ENCODE assay signal across 8 cellular contexts in genomic region chr2:240699843-240700242, GRCh38. TPM values are rescaled to one million over a fixed set of nuclear protein-coding genes. Genes with fewer than 3 reads are reported as not detected.
"Had no signal": no experiment of that assay in that cellular context is flagged by ENCODE, and none has a peak within 500 bp of the region (broad histone marks: within the 10 kb centered on the region; RNA-seq: fewer than 3 reads in every experiment).

No MANE protein-coding gene starts in this region.

RNA-seq across cellular contexts. Expression of gene AQP12A, which starts 8.2 kb away (rescaled TPM):
- total RNA-seq: HepG2, HT-29, IMR-90, NCI-H460, PC-9, RPMI7951, SK-MEL-5 had no signal
- polyA plus RNA-seq: HepG2, IMR-90, SK-N-SH had no signal

RNA-seq across cellular contexts. Expression of gene AQP12B, which starts 17.2 kb away (rescaled TPM):
- total RNA-seq: HepG2, HT-29, IMR-90, NCI-H460, PC-9, RPMI7951, SK-MEL-5 had no signal
- polyA plus RNA-seq: HepG2, IMR-90, SK-N-SH had no signal
